In genomic region chr16:22278841-22279240, GRCh38 we compare ENCODE assay signal across 31 cellular contexts. TPM values are rescaled to one million over a fixed set of nuclear protein-coding genes. Genes with fewer than 3 reads are reported as not detected.
DNase-seq lines count a peak whose midpoint lies in the region; ATAC-seq and TF ChIP-seq lines count a peak whose summit lies in the region.
"Had no signal": no experiment of that assay in that cellular context is flagged by ENCODE, and none has a peak within 500 bp of the region (broad histone marks: within the 10 kb centered on the region; RNA-seq: fewer than 3 reads in every experiment).

No MANE protein-coding gene starts in this region.

- H3K9me3 ChIP-seq in WERI-Rb-1 (ENCODE audit: severe bottlenecking) = no peaks in the 10 kb centered on the region
- H3K9me3 ChIP-seq in mucosa of stomach (ENCODE audit: control insufficient read depth, low read length) = no peaks in the 10 kb centered on the region
- H3K9me3 ChIP-seq: BE2C, body of pancreas, esophagus squamous epithelium, psoas muscle, sigmoid colon, thyroid gland, vagina had no signal

- peaks cover 37 to 55% of the 10 kb centered on the region in 2 donors for H3K36me3 Mint-ChIP-seq in CD14-positive monocyte

- H3K36me3 ChIP-seq in WERI-Rb-1 = peaks cover 92% of the 10 kb centered on the region
- H3K36me3 ChIP-seq in mucosa of stomach (ENCODE audit: control insufficient read depth, insufficient read depth, low read length) = peaks cover 4% of the 10 kb centered on the region

- H3K27me3 Mint-ChIP-seq in CD14-positive monocyte (ENCODE audit: low read depth in 3 of 3) = no peaks in the 10 kb centered on the region
- H3K27me3 Mint-ChIP-seq: activated CD4-positive, alpha-beta T cell treated with anti-CD3 and anti-CD28 coated beads for 36 hours; activated CD8-positive, alpha-beta T cell treated with anti-CD3 and anti-CD28 coated beads for 36 hours had no signal

- 0 out of 2 replicates have a peak, but pooled peaks have one; percentile 23 for TF ChIP-seq CTCF in WERI-Rb-1 (IDR thresholded peaks at IDR 0.05; ENCODE audit: low read depth, low read length)
- TF ChIP-seq CTCF in CD14-positive monocyte (IDR thresholded peaks at IDR 0.05) = no peak

- no peaks in the 10 kb centered on the region for H3K27me3 ChIP-seq in WERI-Rb-1 (ENCODE audit: insufficient read depth, low read depth, severe bottlenecking)
- no peaks in the 10 kb centered on the region for H3K27me3 ChIP-seq in mucosa of stomach (ENCODE audit: control insufficient read depth, insufficient read depth, low read length)
- H3K27me3 ChIP-seq: BE2C, body of pancreas, esophagus squamous epithelium, foreskin keratinocyte, heart right ventricle, sigmoid colon, thyroid gland, vagina had no signal

- peaks cover 0 to 4% (median 0%) of the 10 kb centered on the region in 7 donors for H3K9me3 Mint-ChIP-seq in CD14-positive monocyte
- H3K9me3 Mint-ChIP-seq: activated CD8-positive, alpha-beta T cell treated with anti-CD3 and anti-CD28 coated beads for 36 hours; activated T-helper 1 cell treated with anti-CD3 and anti-CD28 coated beads, Interleukin-12 subunit alpha, Interleukin-12 subunit beta, Interleukin-2, Interleukin-4 antibody, amounts not matched to agents 30 ng/mL and 10 ng/mL and 1 ng/mL, durations not matched to agents 14 hours and 24 hours and 36 hours; natural killer cell had no signal

- ATAC-seq in GM19455 (IDR thresholded peaks at IDR 0.05; ENCODE audit: unreplicated experiment) = no peak
- ATAC-seq: activated CD4-positive, alpha-beta T cell treated with anti-CD3 and anti-CD28 coated beads for 36 hours; activated CD8-positive, alpha-beta T cell treated with anti-CD3 and anti-CD28 coated beads for 36 hours; body of pancreas; foreskin keratinocyte; heart right ventricle; natural killer cell had no signal

- H3K27ac ChIP-seq in WERI-Rb-1 = peak overlapping the region; percentile 78
- H3K27ac ChIP-seq: body of pancreas, esophagus squamous epithelium, foreskin keratinocyte, GM23248, heart right ventricle, PC-9, psoas muscle, sigmoid colon, thyroid gland, vagina had no signal

- H3K9ac ChIP-seq in mucosa of stomach (ENCODE audit: low read length) = peak overlapping the region; percentile 10
- H3K9ac ChIP-seq: GM23248 had no signal

- H3K27ac Mint-ChIP-seq in CD14-positive monocyte = no peak overlapping the region
- H3K27ac Mint-ChIP-seq: activated CD4-positive, alpha-beta T cell treated with anti-CD3 and anti-CD28 coated beads for 36 hours; activated CD8-positive, alpha-beta T cell treated with anti-CD3 and anti-CD28 coated beads for 36 hours; activated T-helper 1 cell treated with anti-CD3 and anti-CD28 coated beads, Interleukin-12 subunit alpha, Interleukin-12 subunit beta, Interleukin-2, Interleukin-4 antibody, amounts not matched to agents 30 ng/mL and 10 ng/mL and 1 ng/mL, durations not matched to agents 14 hours and 24 hours and 36 hours; natural killer cell had no signal

- intact Hi-C loops in CD14-positive monocyte (cut with micrococcal nuclease) = no loop called here

- DNase-seq in DMS 273 (lab: John Stamatoyannopoulos, UW; ENCODE audit: unreplicated experiment) (peak; percentile 96), NCI-H1694 (lab: John Stamatoyannopoulos, UW) (peak; percentile 72), WERI-Rb-1 (peak; percentile 90), CD1c-positive myeloid dendritic cell (ENCODE audit: extremely low spot score) (no peak), CD14-positive monocyte (ENCODE audit: low spot score) (no peak)
- DNase-seq: activated CD4-positive, alpha-beta T cell treated with anti-CD3 and anti-CD28 coated beads for 36 hours; activated CD8-positive, alpha-beta memory T cell treated with anti-CD3 and anti-CD28 coated beads, Interleukin-2, amount 50 U/mL, for 48 hours; activated CD8-positive, alpha-beta T cell treated with anti-CD3 and anti-CD28 coated beads for 36 hours; activated naive CD4-positive, alpha-beta T cell treated with Interleukin-2 at 50 U/mL for 16 hours; BE2C; body of pancreas; DMS79 treated with DMSO at 0.1 percent for 48 hours; esophagus squamous epithelium; foreskin keratinocyte; GDM1; GM23248; heart right ventricle; natural killer cell; NCI-H1417; NCI-H510A treated with DMSO at 0.1 percent for 48 hours; PC-9; SHP77; sigmoid colon; stimulated activated CD4-positive, alpha-beta T cell treated with anti-CD3 and anti-CD28 coated beads, Interleukin-4, amount 100 ng/mL, for 1 hour; thyroid gland had no signal

- H3K4me1 Mint-ChIP-seq in CD14-positive monocyte = no peaks in the 10 kb centered on the region
- H3K4me1 Mint-ChIP-seq: activated CD4-positive, alpha-beta T cell treated with anti-CD3 and anti-CD28 coated beads for 36 hours; natural killer cell had no signal

- H3K4me3 ChIP-seq in WERI-Rb-1 (ENCODE audit: low read depth, low read length) (no peak overlapping the region), mucosa of stomach (ENCODE audit: low read length) (no peak overlapping the region)
- H3K4me3 ChIP-seq: body of pancreas, esophagus squamous epithelium, GM23248, heart right ventricle, lung, PC-9, psoas muscle, sigmoid colon, thyroid gland, vagina had no signal

- peaks cover 22% of the 10 kb centered on the region for H3K4me1 ChIP-seq in mucosa of stomach (ENCODE audit: control insufficient read depth, insufficient read depth, low read length)
- H3K4me1 ChIP-seq: body of pancreas, esophagus squamous epithelium, foreskin keratinocyte, heart right ventricle, psoas muscle, thyroid gland, vagina had no signal

- no peak overlapping the region for H3K4me3 Mint-ChIP-seq in CD14-positive monocyte
- H3K4me3 Mint-ChIP-seq: activated CD4-positive, alpha-beta T cell treated with anti-CD3 and anti-CD28 coated beads for 36 hours; activated CD8-positive, alpha-beta T cell treated with anti-CD3 and anti-CD28 coated beads for 36 hours; activated T-helper 1 cell treated with anti-CD3 and anti-CD28 coated beads, Interleukin-12 subunit alpha, Interleukin-12 subunit beta, Interleukin-2, Interleukin-4 antibody, amounts not matched to agents 30 ng/mL and 10 ng/mL and 1 ng/mL, durations not matched to agents 14 hours and 24 hours and 36 hours; natural killer cell had no signal

RNA-seq across cellular contexts. Expression of gene POLR3E, which starts 18.4 kb away (rescaled TPM):
- polyA plus RNA-seq in CD14-positive monocyte = 1 to 10 TPM; 4.1 to 5.7 TPM

Comparison
In these comparisons a context has a peak if more than half of its experiments do, and no peak if none do; other contexts are left out.
1. DNase-seq: peak in DMS 273 (single experiment), NCI-H1694 (single experiment) and WERI-Rb-1 (single experiment); none in CD1c-positive myeloid dendritic cell (single experiment) and CD14-positive monocyte (single experiment).